ENCODE assay signal across 9 cellular contexts in the genomic region with DNA sequence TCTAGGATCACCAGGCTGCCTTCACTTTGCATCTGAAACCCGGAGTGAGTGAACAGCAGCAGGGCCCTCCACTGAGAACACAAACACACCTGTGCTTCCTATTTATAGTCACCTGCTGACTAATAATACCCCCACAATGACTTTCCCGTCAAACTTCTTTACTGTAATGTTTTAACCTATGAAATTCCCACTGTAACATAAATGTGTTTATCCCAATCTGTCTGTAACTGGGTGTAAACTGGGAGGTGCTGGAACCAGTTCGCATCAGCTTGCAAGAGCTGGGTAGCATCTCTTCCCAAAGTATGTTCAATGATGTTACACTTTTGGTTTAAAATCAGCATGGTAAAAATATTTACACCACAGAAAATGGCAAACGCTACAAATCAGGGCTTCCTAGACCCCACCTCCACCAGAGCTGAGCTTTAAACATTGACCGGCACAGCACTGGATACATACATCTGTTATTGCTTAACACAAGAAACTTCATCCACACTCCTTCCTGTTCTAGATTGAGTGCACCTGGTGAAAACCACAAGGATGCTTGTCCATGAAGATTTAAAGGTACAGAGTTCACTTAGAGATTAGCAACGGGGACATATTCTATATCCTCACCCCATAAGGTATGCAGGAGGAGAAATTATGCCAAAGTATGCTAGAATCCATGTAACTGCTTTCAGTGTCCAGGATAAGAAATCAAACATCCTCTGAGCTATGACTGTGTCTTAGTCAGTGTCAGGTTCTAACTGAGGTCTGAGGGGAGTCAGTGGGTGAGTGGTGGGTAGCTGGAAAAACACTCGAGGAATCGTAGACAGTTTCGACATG.
A peak's percentile ranks its signal among the peaks of the same experiment; 100 is the strongest.
DNase-seq lines count a peak whose midpoint lies in the region; ATAC-seq and TF ChIP-seq lines count a peak whose summit lies in the region.
"Had no signal": no experiment of that assay in that cellular context is flagged by ENCODE, and none has a peak within 500 bp of the region (broad histone marks: within the 10 kb centered on the region; RNA-seq: fewer than 3 reads in every experiment).

No MANE protein-coding gene starts in this region.

- TF ChIP-seq CTCF in fibroblast of pulmonary artery (IDR thresholded peaks at IDR 0.05; ENCODE audit: low read length, missing control alignments) (no peak), CD14-positive monocyte (IDR thresholded peaks at IDR 0.05) (no peak)

- H3K36me3 Mint-ChIP-seq in CD14-positive monocyte, result no peaks in the 10 kb centered on the region

- DNase-seq in H7 (peak; percentile 46), HT1080 (ENCODE audit: low read depth) (peak; percentile 15), fibroblast of pulmonary artery (ENCODE audit: low read depth) (peak; percentile 63), cerebellum (ENCODE audit: low spot score) (no peak), NCI-H82 treated with DMSO at 0.1 percent for 48 hours (lab: John Stamatoyannopoulos, UW; ENCODE audit: unreplicated experiment) (no peak), CD14-positive monocyte (ENCODE audit: low spot score) (no peak)
- no peak for DNase-seq in stimulated activated CD4-positive, alpha-beta T cell treated with anti-CD3 and anti-CD28 coated beads, Interleukin-1b, Interleukin-23, amount 100 ng/mL, for 48 hours
- DNase-seq: occipital lobe had no signal

- H3K36me3 ChIP-seq in H7 (replicated peaks; ENCODE audit: control insufficient read depth, insufficient read depth, low read length), result no peaks in the 10 kb centered on the region; the same call in 1 of the 2 replicates

- H3K4me3 Mint-ChIP-seq in CD14-positive monocyte, result no peak overlapping the region

- H3K4me3 ChIP-seq in H7 (ENCODE audit: insufficient read depth, low read depth, low read length) (no peak overlapping the region), fibroblast of pulmonary artery (replicated peaks; ENCODE audit: low read depth, low read length) (no peak overlapping the region)

- H3K27ac Mint-ChIP-seq in CD14-positive monocyte, result no peak overlapping the region

- peaks cover 0 to 8% (median 2%) of the 10 kb centered on the region in 3 donors for H3K27me3 Mint-ChIP-seq in CD14-positive monocyte (ENCODE audit: low read depth in 3 of 3)

- H3K9me3 Mint-ChIP-seq in CD14-positive monocyte, result peaks cover 0 to 9% (median 5%) of the 10 kb centered on the region in 7 donors

- no peaks in the 10 kb centered on the region for H3K27me3 ChIP-seq in H7 (ENCODE audit: control insufficient read depth, insufficient read depth, low read length)

- H3K4me1 Mint-ChIP-seq in CD14-positive monocyte, result peaks cover 5% of the 10 kb centered on the region

- intact Hi-C loops in CD14-positive monocyte (cut with micrococcal nuclease), result no loop called here

- peak; percentile 79 for ATAC-seq in GM18858 (IDR thresholded peaks at IDR 0.05; ENCODE audit: unreplicated experiment)

Comparison
In these comparisons a context has a peak if more than half of its experiments do, and no peak if none do; other contexts are left out.
1. DNase-seq: peak in H7 (single experiment), HT1080 (single experiment) and fibroblast of pulmonary artery (single experiment); none in stimulated activated CD4-positive, alpha-beta T cell treated with anti-CD3 and anti-CD28 coated beads, Interleukin-1b, Interleukin-23, amount 100 ng/mL, for 48 hours (single experiment), cerebellum (single experiment), NCI-H82 treated with DMSO at 0.1 percent for 48 hours (single experiment) and CD14-positive monocyte (single experiment).